35 cellular contexts compared by ENCODE assay signal in the genomic region with DNA sequence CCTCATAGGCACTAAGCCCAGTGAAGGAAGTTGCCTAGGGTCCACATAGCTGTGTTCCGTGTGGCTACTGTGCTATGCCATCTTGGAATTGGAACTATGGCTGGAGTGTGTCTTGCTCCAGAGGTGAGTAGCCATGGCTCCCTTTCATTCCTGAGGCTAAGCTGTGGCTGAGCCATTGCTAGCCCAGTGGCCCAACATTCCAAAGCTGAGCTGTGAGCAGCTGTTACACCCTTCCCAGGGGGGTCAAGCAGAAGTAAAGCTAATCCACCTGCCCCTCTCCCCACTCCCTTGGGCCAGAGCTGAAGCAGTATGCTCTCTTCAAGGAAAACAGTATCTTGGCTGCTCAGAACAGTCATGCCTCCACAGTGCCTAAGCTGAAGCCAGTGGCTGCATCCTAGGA.
"Had no signal": no experiment of that assay in that cellular context is flagged by ENCODE, and none has a peak within 500 bp of the region (broad histone marks: within the 10 kb centered on the region; RNA-seq: fewer than 3 reads in every experiment).

No MANE protein-coding gene starts in this region.

- H3K27ac Mint-ChIP-seq: activated B cell treated with CpG ODN at 0.5 μM for 24 hours; activated CD4-positive, alpha-beta memory T cell treated with anti-CD3 and anti-CD28 coated beads for 36 hours; activated naive CD4-positive, alpha-beta T cell treated with anti-CD3 and anti-CD28 coated beads for 36 hours; activated naive CD4-positive, alpha-beta T cell treated with anti-CD3 and anti-CD28 coated beads, Interleukin-2, amount 50 U/mL, for 72 hours; activated T-helper 1 cell treated with anti-CD3 and anti-CD28 coated beads, Interleukin-12 subunit alpha, Interleukin-12 subunit beta, Interleukin-2, Interleukin-4 antibody, amounts not matched to agents 30 ng/mL and 10 ng/mL and 1 ng/mL, durations not matched to agents 14 hours and 24 hours and 36 hours; brain had no signal

- H3K27ac ChIP-seq: adrenal gland, Peyer's patch, VCaP had no signal

- H3K4me3 ChIP-seq: adrenal gland, K562, Peyer's patch had no signal

- H3K27me3 ChIP-seq: adrenal gland, Peyer's patch had no signal

- H3K4me1 ChIP-seq: adrenal gland, Peyer's patch had no signal

- DNase-seq: activated B cell treated with CpG ODN at 0.5 μM for 24 hours; activated CD4-positive, alpha-beta memory T cell treated with anti-CD3 and anti-CD28 coated beads for 36 hours; activated CD4-positive, alpha-beta T cell treated with anti-CD3 and anti-CD28 coated beads for 4 hours; activated CD4-positive, alpha-beta T cell treated with anti-CD3 and anti-CD28 coated beads, Interleukin-2, amount 50 U/mL, for 1 hour; activated CD4-positive, CD25-positive, alpha-beta regulatory T cell treated with anti-CD3 and anti-CD28 coated beads, Interleukin-2, amount 50 U/mL, for 72 hours; activated CD8-positive, alpha-beta memory T cell treated with anti-CD3 and anti-CD28 coated beads, Interleukin-2, amount 50 U/mL, for 4 hours; activated gamma-delta T cell treated with Interleukin-2 at 50 U/mL for 16 hours; activated naive CD4-positive, alpha-beta T cell treated with anti-CD3 and anti-CD28 coated beads for 36 hours; activated T-cell treated with anti-CD3 and anti-CD28 coated beads for 4 hours; activated T-cell treated with anti-CD3 and anti-CD28 coated beads, Interleukin-2, amount 50 U/mL, for 4 hours; central memory CD4-positive, alpha-beta T cell; NCI-H1105 treated with DMSO at 0.1 percent for 48 hours; NCI-H1436; NCI-H1694; NCI-H1930; NCI-H2081 treated with DMSO at 0.1 percent for 48 hours; NCI-H226; NCI-H446 treated with DMSO at 0.1 percent for 48 hours; NCI-H524; NCI-H69; NK-92 treated with Interleukin-12 subunit alpha and Interleukin-12 subunit beta, amount 100 ng/mL, for 24 hours; PC-3; Peyer's patch; RPMI8226; SHP77 treated with DMSO at 0.1 percent for 48 hours; SW 1271; T-helper 1 cell; T-helper 2 cell; T-helper 9 cell had no signal

- H3K9me3 ChIP-seq: Peyer's patch had no signal

- ATAC-seq: activated naive CD4-positive, alpha-beta T cell treated with anti-CD3 and anti-CD28 coated beads, Interleukin-2, amount 50 U/mL, for 72 hours; activated T-cell treated with anti-CD3 and anti-CD28 coated beads, Interleukin-2, amount 50 U/mL, for 4 hours; K562; PC-3 had no signal

- H3K36me3 ChIP-seq: adrenal gland, Peyer's patch had no signal

- H3K4me3 Mint-ChIP-seq: activated B cell treated with CpG ODN at 0.5 μM for 24 hours; activated CD4-positive, alpha-beta memory T cell treated with anti-CD3 and anti-CD28 coated beads for 36 hours; activated naive CD4-positive, alpha-beta T cell treated with anti-CD3 and anti-CD28 coated beads for 36 hours; activated T-cell treated with anti-CD3 and anti-CD28 coated beads, Interleukin-2, amount 50 U/mL, for 4 hours; activated T-helper 1 cell treated with anti-CD3 and anti-CD28 coated beads, Interleukin-12 subunit alpha, Interleukin-12 subunit beta, Interleukin-2, Interleukin-4 antibody, amounts not matched to agents 30 ng/mL and 10 ng/mL and 1 ng/mL, durations not matched to agents 14 hours and 24 hours and 36 hours; brain had no signal

- H3K27me3 Mint-ChIP-seq: activated B cell treated with CpG ODN at 0.5 μM for 24 hours; activated CD4-positive, alpha-beta memory T cell treated with anti-CD3 and anti-CD28 coated beads for 36 hours; brain had no signal
